Comparison of ENCODE assay signal across 8 cellular contexts in the genomic region with DNA sequence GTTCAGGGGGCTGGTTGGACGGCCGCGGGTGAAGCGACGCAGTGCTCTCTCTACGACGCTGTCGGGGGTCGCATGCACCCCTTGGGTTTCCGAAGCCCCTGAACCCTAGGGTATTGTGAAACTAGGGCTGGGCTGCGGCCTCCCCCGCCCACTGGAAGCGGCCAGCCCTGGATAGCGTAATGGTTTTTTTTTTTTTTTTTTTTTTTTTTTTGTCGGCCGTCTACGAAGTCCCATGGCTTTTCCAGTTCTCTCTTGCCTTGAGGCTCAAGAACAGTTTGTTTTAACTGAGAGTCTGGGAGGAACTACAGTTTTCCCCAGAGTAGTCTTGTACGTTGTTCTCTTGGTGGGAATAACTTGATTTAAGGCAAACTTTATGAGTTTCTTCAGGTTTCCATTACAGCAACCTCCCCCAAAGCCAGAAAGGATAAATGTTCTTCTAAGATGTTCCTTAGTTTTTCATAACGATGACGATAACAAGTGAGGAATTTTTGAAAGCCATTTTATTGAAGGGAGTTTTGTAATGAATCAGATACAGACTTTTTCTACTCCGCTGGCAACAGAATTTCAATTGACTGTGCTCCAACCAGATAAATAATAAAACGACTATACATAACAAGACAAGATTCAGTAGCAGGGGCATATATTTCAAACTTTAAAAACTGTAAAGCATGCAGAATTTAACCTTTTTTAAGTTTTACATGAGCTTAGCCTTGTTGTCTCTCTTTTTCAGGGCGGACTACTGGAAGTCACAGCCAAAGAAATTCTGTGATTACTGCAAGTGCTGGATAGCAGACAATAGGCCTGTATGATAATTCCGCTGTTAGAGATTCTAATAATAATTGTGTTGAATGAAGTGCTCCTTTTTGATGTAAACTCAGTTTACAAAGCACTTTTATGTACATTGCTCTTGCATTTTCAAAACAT. TPM values are rescaled to one million over a fixed set of nuclear protein-coding genes. Genes with fewer than 3 reads are reported as not detected.
DNase-seq lines count a peak whose midpoint lies in the region; TF ChIP-seq lines count a peak whose summit lies in the region.

No MANE protein-coding gene starts in this region.

- H4K20me1 ChIP-seq in GM23248 (ENCODE audit: insufficient read depth) = peaks cover 10% of the 10 kb centered on the region; the same call in 1 of the 2 replicates

- in situ Hi-C loops in GM23248 (cut with MboI) = no loop called here
- in situ Hi-C loops in KBM-7 (cut with MboI; ENCODE audit: low pct_unique_long_range_greater_than_20kb, low sequenced_read_pairs) = no loop called here

- H3K27ac ChIP-seq in GM23248 = peak overlapping the region; percentile 100

- peak overlapping the region; percentile 91 for H3K4me2 ChIP-seq in GM23248 (ENCODE audit: unreplicated experiment)

- WGBS in GM23248 (ENCODE audit: low coverage in 1 of 2, low lambda C conversion rate in 2 of 2, missing lambda C conversion rate in 2 of 2), 2 experiments = 0% methylated on average over 22 to 24 of the region's 24 CpGs

- peaks cover 54% of the 10 kb centered on the region for H3K4me1 ChIP-seq in GM23248 (ENCODE audit: insufficient read depth)

- peaks cover 54% of the 10 kb centered on the region for H3F3A ChIP-seq in GM23248 (ENCODE audit: insufficient read depth)

- no peaks in the 10 kb centered on the region for H3K9me3 Mint-ChIP-seq in activated naive CD8-positive, alpha-beta T cell (ENCODE audit: low read depth)
- H3K9me3 Mint-ChIP-seq in glutamatergic neuron (ENCODE audit: unreplicated experiment) (peaks cover 26% of the 10 kb centered on the region), progenitor cell of endocrine pancreas (ENCODE audit: low read depth) (no peaks in the 10 kb centered on the region)

- no peaks in the 10 kb centered on the region for H3K27me3 Mint-ChIP-seq in activated naive CD8-positive, alpha-beta T cell
- H3K27me3 Mint-ChIP-seq in glutamatergic neuron (ENCODE audit: unreplicated experiment) = peaks cover 21% of the 10 kb centered on the region
- no peaks in the 10 kb centered on the region for H3K27me3 Mint-ChIP-seq in progenitor cell of endocrine pancreas

- DNase-seq in NCI-H1694 (lab: John Stamatoyannopoulos, UW) (peak; percentile 10), NCI-H1694 treated with DMSO at 0.1 percent for 48 hours (lab: John Stamatoyannopoulos, UW) (no peak), GM23248 (peak; percentile 87), KBM-7 (peak; percentile 86), glutamatergic neuron (no peak), progenitor cell of endocrine pancreas (ENCODE audit: low spot score, unreplicated experiment) (no peak), NCI-H774 (lab: John Stamatoyannopoulos, UW) (no peak)

- peak overlapping the region; percentile 99 for H3K27ac Mint-ChIP-seq in activated naive CD8-positive, alpha-beta T cell
- H3K27ac Mint-ChIP-seq in glutamatergic neuron (ENCODE audit: unreplicated experiment) = peak overlapping the region; percentile 93
- H3K27ac Mint-ChIP-seq in progenitor cell of endocrine pancreas = peak overlapping the region; percentile 100

- H3K4me3 ChIP-seq in GM23248 = peak overlapping the region; percentile 98

- H3K27me3 ChIP-seq in GM23248 (replicated peaks; ENCODE audit: insufficient read depth) = no peaks in the 10 kb centered on the region

- TF ChIP-seq CTCF in glutamatergic neuron (IDR thresholded peaks at IDR 0.05; ENCODE audit: partially characterized antibody, unreplicated experiment) (no peak), progenitor cell of endocrine pancreas (IDR thresholded peaks at IDR 0.05; ENCODE audit: unreplicated experiment) (no peak)

- peaks cover 67% of the 10 kb centered on the region for H3K79me2 ChIP-seq in GM23248 (ENCODE audit: insufficient read depth)

- H3K4me1 Mint-ChIP-seq in activated naive CD8-positive, alpha-beta T cell (ENCODE audit: low read depth) = peaks cover 55% of the 10 kb centered on the region
- H3K4me1 Mint-ChIP-seq in glutamatergic neuron (ENCODE audit: low read depth, unreplicated experiment) (peaks cover 12% of the 10 kb centered on the region), progenitor cell of endocrine pancreas (ENCODE audit: low read depth) (peaks cover 42% of the 10 kb centered on the region)

- H3K9me2 ChIP-seq in GM23248 (ENCODE audit: insufficient read depth) = no peaks in the 10 kb centered on the region

- peak overlapping the region; percentile 79 for H2AFZ ChIP-seq in GM23248

- no peaks in the 10 kb centered on the region for H3K9me3 ChIP-seq in GM23248 (ENCODE audit: low read depth)

- peaks cover 22% of the 10 kb centered on the region for H3K36me3 ChIP-seq in GM23248 (ENCODE audit: low read depth)

- peak overlapping the region; percentile 100 for H3K9ac ChIP-seq in GM23248

- peaks cover 10% of the 10 kb centered on the region for H3K36me3 Mint-ChIP-seq in activated naive CD8-positive, alpha-beta T cell
- H3K36me3 Mint-ChIP-seq in glutamatergic neuron (ENCODE audit: unreplicated experiment) (no peaks in the 10 kb centered on the region), progenitor cell of endocrine pancreas (ENCODE audit: insufficient read depth) (peaks cover 5% of the 10 kb centered on the region)

- H3K4me3 Mint-ChIP-seq in activated naive CD8-positive, alpha-beta T cell = peak overlapping the region; percentile 99
- H3K4me3 Mint-ChIP-seq in glutamatergic neuron (ENCODE audit: unreplicated experiment) = peak overlapping the region; percentile 98
- peak overlapping the region; percentile 99 for H3K4me3 Mint-ChIP-seq in progenitor cell of endocrine pancreas (ENCODE audit: low read depth)

RNA-seq across cellular contexts. Expression of gene WBP4, which starts 0.9 kb away (rescaled TPM):
- 7.5 and 11.8 TPM in 2 replicates for total RNA-seq in GM23248 (2014; rRNA removed; shearing (Covaris generic))
- polyA plus RNA-seq in GM23248 (2016; fragmentation: Nextera tagmentation; extraction: Ambion mirVana) = 13.4 and 14.0 TPM in 2 replicates
- total RNA-seq in glutamatergic neuron (ENCODE audit: unreplicated experiment) (8.9 TPM), progenitor cell of endocrine pancreas (11.0 and 12.1 TPM in 2 replicates)

RNA-seq across cellular contexts. Expression of gene ELF1, which starts 43.1 kb away (rescaled TPM):
- 36.1 and 43.8 TPM in 2 replicates for total RNA-seq in GM23248 (2014; rRNA removed; shearing (Covaris generic))
- polyA plus RNA-seq in GM23248 (2016; fragmentation: Nextera tagmentation; extraction: Ambion mirVana) = 39.9 and 42.7 TPM in 2 replicates
- total RNA-seq in glutamatergic neuron (ENCODE audit: unreplicated experiment) (9.8 TPM), progenitor cell of endocrine pancreas (87.7 and 89.7 TPM in 2 replicates)

Comparison
In these comparisons a context has a peak if more than half of its experiments do, and no peak if none do; other contexts are left out.
1. DNase-seq: peak in NCI-H1694 (single experiment), GM23248 (single experiment) and KBM-7 (single experiment); none in NCI-H1694 treated with DMSO at 0.1 percent for 48 hours (single experiment), glutamatergic neuron (single experiment), progenitor cell of endocrine pancreas (single experiment) and NCI-H774 (single experiment).
2. Peak in every context shown above with its lines, with median percentiles within 50 percentile points of each other: H3K27ac Mint-ChIP-seq and H3K4me3 Mint-ChIP-seq.